28 cellular contexts compared by ENCODE assay signal in the genomic region with DNA sequence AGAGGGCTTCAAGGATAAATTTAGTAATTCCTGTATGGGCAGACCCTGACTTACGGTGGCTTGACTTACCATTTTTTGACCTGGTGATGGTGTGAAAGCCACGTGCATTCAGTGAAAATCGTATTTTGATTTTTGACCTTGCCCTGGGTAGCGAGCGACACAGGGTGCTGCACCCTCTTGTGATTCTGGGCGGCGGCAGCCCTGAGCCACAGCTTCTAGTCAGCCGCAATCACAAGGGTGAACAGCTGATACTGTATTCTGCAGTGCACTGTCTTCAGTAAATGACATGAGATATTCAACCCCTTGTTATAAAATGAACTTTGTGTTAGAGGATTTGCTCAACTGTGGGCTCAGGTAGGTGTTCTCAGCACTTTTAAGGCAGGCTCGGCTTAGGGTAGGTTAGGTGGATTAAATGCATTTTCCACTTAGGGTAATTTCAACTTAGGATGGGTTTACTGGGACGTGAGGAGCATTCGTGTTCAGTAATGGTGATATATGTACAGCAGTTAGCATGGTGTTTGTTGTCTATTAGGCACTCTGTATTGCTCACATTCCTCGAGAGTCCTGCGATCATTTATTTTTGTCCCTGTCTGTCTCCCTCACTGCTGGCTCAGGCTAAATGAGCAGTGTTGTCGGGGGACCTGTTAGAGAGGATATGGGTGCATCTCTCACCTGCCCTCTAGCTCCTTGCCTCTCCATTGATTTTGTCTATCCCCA.
"Had no signal": no experiment of that assay in that cellular context is flagged by ENCODE, and none has a peak within 500 bp of the region (broad histone marks: within the 10 kb centered on the region; RNA-seq: fewer than 3 reads in every experiment).

No MANE protein-coding gene starts in this region.

- DNase-seq: activated CD4-positive, alpha-beta memory T cell treated with anti-CD3 and anti-CD28 coated beads for 36 hours; activated CD4-positive, alpha-beta T cell treated with anti-CD3 and anti-CD28 coated beads, Interleukin-2, amount 10 ng/mL, durations not matched to agents 7 days and 5 days; activated CD4-positive, CD25-positive, alpha-beta regulatory T cell; activated CD8-positive, alpha-beta memory T cell treated with anti-CD3 and anti-CD28 coated beads for 24 hours; activated effector memory CD4-positive, alpha-beta T cell treated with Interleukin-2 at 50 U/mL for 16 hours; activated naive CD4-positive, alpha-beta T cell; activated naive CD8-positive, alpha-beta T cell treated with anti-CD3 and anti-CD28 coated beads, Interleukin-2, amount 10 ng/mL, durations not matched to agents 7 days and 5 days; activated T-cell treated with anti-CD3 and anti-CD28 coated beads, Interleukin-2, amount 50 U/mL, for 72 hours; adrenal gland; anterior cingulate cortex; central memory CD4-positive, alpha-beta T cell; MG63; MV-4-11; NCI-H1092 treated with DMSO at 0.1 percent for 48 hours; NCI-H1417 treated with DMSO at 0.1 percent for 48 hours; NCI-H1694 treated with DMSO at 0.1 percent for 48 hours; NCI-H2029 treated with DMSO at 0.1 percent for 48 hours; NCI-H345; NCI-H510A; NCI-H526 treated with DMSO at 0.1 percent for 48 hours; NCI-H82; SHP77; T1000 had no signal

- H3K4me3 ChIP-seq: adrenal gland, breast epithelium, MG63, SJSA1 had no signal

- H3K27me3 Mint-ChIP-seq: activated CD4-positive, alpha-beta memory T cell treated with anti-CD3 and anti-CD28 coated beads for 36 hours; activated CD4-positive, alpha-beta T cell treated with anti-CD3 and anti-CD28 coated beads, Interleukin-2, amount 10 ng/mL, durations not matched to agents 7 days and 5 days; activated naive CD8-positive, alpha-beta T cell treated with anti-CD3 and anti-CD28 coated beads, Interleukin-2, amount 10 ng/mL, durations not matched to agents 7 days and 5 days had no signal

- H3K9me3 Mint-ChIP-seq: activated CD4-positive, alpha-beta memory T cell treated with anti-CD3 and anti-CD28 coated beads for 36 hours; activated CD4-positive, alpha-beta T cell treated with anti-CD3 and anti-CD28 coated beads, Interleukin-2, amount 10 ng/mL, durations not matched to agents 7 days and 5 days; activated naive CD8-positive, alpha-beta T cell treated with anti-CD3 and anti-CD28 coated beads, Interleukin-2, amount 10 ng/mL, durations not matched to agents 7 days and 5 days had no signal

- H3K9me3 ChIP-seq: adrenal gland, breast epithelium, MG63, SJSA1 had no signal

- H3K4me1 ChIP-seq: adrenal gland, breast epithelium, SJSA1 had no signal

- H3K27me3 ChIP-seq: adrenal gland, breast epithelium, MG63 had no signal

- H3K4me3 Mint-ChIP-seq: activated CD4-positive, alpha-beta memory T cell treated with anti-CD3 and anti-CD28 coated beads for 36 hours; activated CD4-positive, alpha-beta T cell treated with anti-CD3 and anti-CD28 coated beads, Interleukin-2, amount 10 ng/mL, durations not matched to agents 7 days and 5 days; activated naive CD8-positive, alpha-beta T cell treated with anti-CD3 and anti-CD28 coated beads, Interleukin-2, amount 10 ng/mL, durations not matched to agents 7 days and 5 days; activated T-cell treated with anti-CD3 and anti-CD28 coated beads, Interleukin-2, amount 50 U/mL, for 72 hours; T-helper 1 cell treated with Interleukin-12 subunit alpha and Interleukin-12 subunit beta and Interleukin-4 antibody, amounts not matched to agents 30 μg/mL and 1 μg/mL, for 36 hours had no signal

- ATAC-seq: activated T-cell treated with anti-CD3 and anti-CD28 coated beads, Interleukin-2, amount 50 U/mL, for 72 hours had no signal

- FAIRE-seq: TTC549 had no signal

- H3K27ac ChIP-seq: adrenal gland, breast epithelium, SJSA1, VCaP had no signal

- H3K27ac Mint-ChIP-seq: activated CD4-positive, alpha-beta memory T cell treated with anti-CD3 and anti-CD28 coated beads for 36 hours; activated naive CD8-positive, alpha-beta T cell treated with anti-CD3 and anti-CD28 coated beads, Interleukin-2, amount 10 ng/mL, durations not matched to agents 7 days and 5 days; T-helper 1 cell treated with Interleukin-12 subunit alpha and Interleukin-12 subunit beta and Interleukin-4 antibody, amounts not matched to agents 30 μg/mL and 1 μg/mL, for 36 hours had no signal
